In genomic region chrX:53317365-53318069, GRCh38 we compare ENCODE assay signal across 8 cellular contexts. TPM values are rescaled to one million over a fixed set of nuclear protein-coding genes. Genes with fewer than 3 reads are reported as not detected.
DNase-seq lines count a peak whose midpoint lies in the region; ATAC-seq and TF ChIP-seq lines count a peak whose summit lies in the region.

No MANE protein-coding gene starts in this region.

- H3K27me3 ChIP-seq in NT2/D1 (ENCODE audit: insufficient read depth, insufficient read length) (peaks cover 49% of the 10 kb centered on the region), esophagus muscularis mucosa (peaks cover 0 to 8% (median 3%) of the 10 kb centered on the region in 4 donors)

- H3K4me3 ChIP-seq in NT2/D1 (ENCODE audit: insufficient read length, low read depth) (no peak overlapping the region), esophagus muscularis mucosa (no peak overlapping the region)

- no peak overlapping the region for H3K27ac Mint-ChIP-seq in activated T-cell treated with anti-CD3 and anti-CD28 coated beads, Interleukin-2, amount 50 U/mL, for 24 hours
- H3K27ac Mint-ChIP-seq in nephron, result peak overlapping the region in 2 of 3 experiments; percentile 32 to 84

- no peak overlapping the region for H3K27ac ChIP-seq in esophagus muscularis mucosa (replicated peaks in 1 of 4)

- no peaks in the 10 kb centered on the region for H3K36me3 Mint-ChIP-seq in activated T-cell treated with anti-CD3 and anti-CD28 coated beads, Interleukin-2, amount 50 U/mL, for 24 hours (ENCODE audit: low read depth)
- H3K36me3 Mint-ChIP-seq in nephron (ENCODE audit: low read depth), result no peaks in the 10 kb centered on the region

- peak; percentile 7 for DNase-seq in NCI-H2029 (lab: John Stamatoyannopoulos, UW)
- no peak for DNase-seq in NCI-H2029 treated with DMSO at 0.1 percent for 48 hours (lab: John Stamatoyannopoulos, UW)
- DNase-seq in NT2/D1 (ENCODE audit: low read depth, low spot score), result peak; percentile 51
- DNase-seq in activated T-cell treated with anti-CD3 and anti-CD28 coated beads, Interleukin-2, amount 50 U/mL, for 24 hours, result peak; percentile 83
- no peak for DNase-seq in esophagus muscularis mucosa (ENCODE audit: extremely low spot score)
- peak; percentile 73 for DNase-seq in stimulated activated naive CD8-positive, alpha-beta T cell treated with anti-CD3 and anti-CD28 coated beads, Interleukin-15, Interleukin-2, amounts not matched to agents 100 U/mL and 50 U/mL, for 24 hours

- peaks cover 58% of the 10 kb centered on the region for H3K27me3 Mint-ChIP-seq in activated T-cell treated with anti-CD3 and anti-CD28 coated beads, Interleukin-2, amount 50 U/mL, for 24 hours
- peaks cover 42% of the 10 kb centered on the region for H3K27me3 Mint-ChIP-seq in nephron (ENCODE audit: low read depth)

- H3K9me3 ChIP-seq in NT2/D1 (ENCODE audit: insufficient read depth, low read length), result no peaks in the 10 kb centered on the region
- H3K9me3 ChIP-seq in esophagus muscularis mucosa, result no peaks in the 10 kb centered on the region

- no peak overlapping the region for H3K4me3 Mint-ChIP-seq in activated T-cell treated with anti-CD3 and anti-CD28 coated beads, Interleukin-2, amount 50 U/mL, for 24 hours
- H3K4me3 Mint-ChIP-seq in nephron, result peak overlapping the region; percentile 60 to 95 (median 92)

- TF ChIP-seq EP300 in esophagus muscularis mucosa (IDR thresholded peaks at IDR 0.05), result no peak

- intact Hi-C loops in esophagus muscularis mucosa (cut with DNase I), result loop anchor here (5.0 kb wide), 1 partner anchor 125 kb away; no protein-coding TSS in a partner anchor

- H3K9ac ChIP-seq in NT2/D1 (ENCODE audit: insufficient read length, low read depth), result no peak overlapping the region

- H3K4me1 Mint-ChIP-seq in activated T-cell treated with anti-CD3 and anti-CD28 coated beads, Interleukin-2, amount 50 U/mL, for 24 hours (ENCODE audit: low read depth), result peaks cover 19% of the 10 kb centered on the region
- peaks cover 48% of the 10 kb centered on the region for H3K4me1 Mint-ChIP-seq in nephron

- peak; percentile 70 for ATAC-seq in HG02981 (IDR thresholded peaks at IDR 0.05; ENCODE audit: unreplicated experiment)
- ATAC-seq in stimulated activated naive CD8-positive, alpha-beta T cell treated with anti-CD3 and anti-CD28 coated beads, Interleukin-15, Interleukin-2, amounts not matched to agents 100 U/mL and 50 U/mL, for 24 hours, result peak; percentile 77

- peaks cover 16% of the 10 kb centered on the region for H3K4me1 ChIP-seq in NT2/D1 (ENCODE audit: insufficient read depth, insufficient read length)
- peaks cover 0 to 39% (median 30%) of the 10 kb centered on the region in 4 donors for H3K4me1 ChIP-seq in esophagus muscularis mucosa

- H3K9me3 Mint-ChIP-seq in activated T-cell treated with anti-CD3 and anti-CD28 coated beads, Interleukin-2, amount 50 U/mL, for 24 hours, result no peaks in the 10 kb centered on the region
- H3K9me3 Mint-ChIP-seq in nephron, result peaks cover 8% of the 10 kb centered on the region

- no peak for TF ChIP-seq POLR2A in esophagus muscularis mucosa (IDR thresholded peaks at IDR 0.05; ENCODE audit: low read depth)

- TF ChIP-seq CTCF in esophagus muscularis mucosa (IDR thresholded peaks at IDR 0.05), result peak; percentile 63 to 83 (median 78)
- peak; percentile 74 to 78 (median 76) for TF ChIP-seq CTCF in nephron (IDR thresholded peaks at IDR 0.05; ENCODE audit: unreplicated experiment in 3 of 3)

- no peaks in the 10 kb centered on the region for H3K36me3 ChIP-seq in NT2/D1 (ENCODE audit: insufficient read depth, insufficient read length, low read length)
- H3K36me3 ChIP-seq in esophagus muscularis mucosa, result no peaks in the 10 kb centered on the region

- 7% methylated on average over 9 of the region's 10 CpGs for WGBS in esophagus muscularis mucosa

RNA-seq across cellular contexts. Expression of gene IQSEC2, which starts 36.1 kb away (rescaled TPM):
- total RNA-seq in esophagus muscularis mucosa, result 10 to 100 TPM; 12.0 to 24.8 (median 20.0) TPM

Comparison
In these comparisons a context has a peak if more than half of its experiments do, and no peak if none do; other contexts are left out.
1. DNase-seq: peak in NCI-H2029 (single experiment), NT2/D1 (single experiment), activated T-cell treated with anti-CD3 and anti-CD28 coated beads, Interleukin-2, amount 50 U/mL, for 24 hours (single experiment) and stimulated activated naive CD8-positive, alpha-beta T cell treated with anti-CD3 and anti-CD28 coated beads, Interleukin-15, Interleukin-2, amounts not matched to agents 100 U/mL and 50 U/mL, for 24 hours (single experiment); none in NCI-H2029 treated with DMSO at 0.1 percent for 48 hours (single experiment) and esophagus muscularis mucosa (single experiment).